ENCODE assay signal across 13 cellular contexts in the genomic region with DNA sequence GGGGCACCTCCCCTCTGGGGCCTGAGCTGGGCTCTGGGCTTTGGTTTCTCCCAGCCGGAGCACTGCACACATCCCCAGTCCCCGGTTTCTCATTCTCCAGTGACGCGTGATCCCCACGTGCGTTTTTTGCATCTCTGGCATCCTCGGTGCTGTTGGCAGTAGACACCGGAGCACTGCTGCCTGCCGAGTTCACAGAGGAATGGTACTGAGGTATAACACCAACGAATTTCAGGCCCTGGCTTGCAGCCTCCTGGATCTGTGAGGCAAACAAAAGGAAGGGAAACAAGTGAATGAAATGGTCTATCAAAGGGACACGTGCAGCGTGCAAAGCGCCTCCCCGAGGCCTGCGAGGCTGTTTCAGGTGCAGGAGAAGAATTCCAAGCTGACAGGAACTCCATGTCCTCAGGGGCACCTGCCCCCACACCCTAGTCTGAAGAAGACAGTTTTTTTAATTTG.
DNase-seq lines count a peak whose midpoint lies in the region; ATAC-seq and TF ChIP-seq lines count a peak whose summit lies in the region.
"Had no signal": no experiment of that assay in that cellular context is flagged by ENCODE, and none has a peak within 500 bp of the region (broad histone marks: within the 10 kb centered on the region; RNA-seq: fewer than 3 reads in every experiment).

No MANE protein-coding gene starts in this region.

- no peak overlapping the region for H4K91ac ChIP-seq in IMR-90 (ENCODE audit: insufficient read depth, low read depth, low read length)

- peaks cover 6% of the 10 kb centered on the region; the same call in 1 of the 2 replicates for H3K9me3 ChIP-seq in IMR-90 (ENCODE audit: control insufficient read depth, insufficient read depth, low read length)
- H3K9me3 ChIP-seq in BE2C: no peaks in the 10 kb centered on the region

- BruUV-seq in IMR-90 (replicated peaks; lab: Mats Ljungman, UMichigan): no TSS peak

- CTCF ChIA-PET in IMR-90 (lab: Yijun Ruan, JAX): no interaction called here

- in situ Hi-C loops in IMR-90 (cut with MboI; ENCODE audit: low sequenced_read_pairs): no loop called here

- no peak overlapping the region; the same call in 1 of the 2 replicates for H3K27ac ChIP-seq in IMR-90 (ENCODE audit: insufficient read depth, low read length)
- H3K27ac ChIP-seq: coronary artery had no signal

- no peak overlapping the region for H3K23ac ChIP-seq in IMR-90 (ENCODE audit: low read depth, low read length)

- dilution Hi-C loops in IMR-90 (cut with HindIII; ENCODE audit: low sequenced_read_pairs, unreplicated experiment): no loop called here

- peak overlapping the region; percentile 1; the same call in 1 of the 2 replicates for H3K4ac ChIP-seq in IMR-90 (ENCODE audit: low read depth, low read length)

- peak overlapping the region; percentile 2 for H2BK5ac ChIP-seq in IMR-90 (ENCODE audit: low read depth, low read length, poor library complexity, severe bottlenecking)

- peak overlapping the region; percentile 5; the same call in 1 of the 2 replicates for H2BK120ac ChIP-seq in IMR-90 (ENCODE audit: low read depth, low read length)

- peak overlapping the region; percentile 67; the same call in 1 of the 2 replicates for H2AK5ac ChIP-seq in IMR-90 (ENCODE audit: low read depth, low read length)

- peak overlapping the region; percentile 64; the same call in 1 of the 2 replicates for H4K5ac ChIP-seq in IMR-90 (ENCODE audit: low read depth, low read length)

- peaks cover 28 to 52% of the 10 kb centered on the region in 2 experiments for H3K79me1 ChIP-seq in IMR-90 (ENCODE audit: low read depth in 1 of 2, low read length in 2 of 2)

- H4K20me1 ChIP-seq in IMR-90 (ENCODE audit: insufficient read depth, low read length): peaks cover 7% of the 10 kb centered on the region; the same call in 1 of the 2 replicates

- intact Hi-C loops in IMR-90 (cut with micrococcal nuclease) (no loop called here), natural killer cell (cut with micrococcal nuclease) (no loop called here)

- peak overlapping the region; percentile 56 for H3K27ac Mint-ChIP-seq in T-helper 2 cell treated with Interferon-gamma antibody and Interleukin-4, amounts not matched to agents 5 μg/mL and 100 μg/mL, for 36 hours
- H3K27ac Mint-ChIP-seq in activated naive CD8-positive, alpha-beta T cell treated with anti-CD3 and anti-CD28 coated beads, Interleukin-2, amount 50 U/mL, for 24 hours: peak overlapping the region; percentile 83
- H3K27ac Mint-ChIP-seq in natural killer cell: peak overlapping the region; percentile 85 to 86
- H3K27ac Mint-ChIP-seq: type B pancreatic cell had no signal

- no peak overlapping the region for H3K4me2 ChIP-seq in IMR-90 (ENCODE audit: low read depth, low read length)

- TF ChIP-seq CTCF in IMR-90 (conservative IDR thresholded peaks at IDR 0.05; ENCODE audit: low read depth, low read length) (no peak), natural killer cell (IDR thresholded peaks at IDR 0.05) (no peak), BE2C (IDR thresholded peaks at IDR 0.05; ENCODE audit: low read depth, low read length) (no peak)

- TF ChIP-seq POLR2A in IMR-90 (IDR thresholded peaks at IDR 0.05; ENCODE audit: low read depth, low read length): no peak

- H3K56ac ChIP-seq in IMR-90 (ENCODE audit: extremely low read depth, insufficient read depth, low read length): no peak overlapping the region

- 89% methylated on average over 9 of the region's 15 CpGs; no CpG with 5 or more reads in 1 of the 2 experiments for WGBS in IMR-90 (ENCODE audit: extremely low coverage in 2 of 2, insufficient read length in 1 of 2), 2 experiments

- H3K4me3 ChIP-seq in IMR-90 (ENCODE audit: insufficient read depth, low read depth, low read length) (no peak overlapping the region), BE2C (ENCODE audit: low read depth, low read length) (no peak overlapping the region)
- H3K4me3 ChIP-seq: coronary artery had no signal

- POLR2A ChIA-PET in IMR-90 (lab: Charles Lee; ENCODE audit: unreplicated experiment): no interaction called here

- ATAC-seq in IMR-90 (ENCODE audit: low read depth) (no peak), natural killer cell (peak in 1 of 3 donors; percentile 6)
- no peak for ATAC-seq in activated naive CD8-positive, alpha-beta T cell treated with anti-CD3 and anti-CD28 coated beads, Interleukin-2, amount 50 U/mL, for 24 hours

- H2BK15ac ChIP-seq in IMR-90 (ENCODE audit: low read depth, low read length): no peak overlapping the region

- H3K36me3 ChIP-seq in IMR-90 (ENCODE audit: control insufficient read depth, insufficient read depth, low read length) (peaks cover 33% of the 10 kb centered on the region), BE2C (no peaks in the 10 kb centered on the region)

- H3K27me3 ChIP-seq in IMR-90 (ENCODE audit: control insufficient read depth, insufficient read depth, low read length): no peaks in the 10 kb centered on the region
- no peaks in the 10 kb centered on the region for H3K27me3 ChIP-seq in BE2C

- 0 out of 2 replicates have a peak overlapping the region, but pooled peaks have one; percentile 20 for H2BK20ac ChIP-seq in IMR-90 (ENCODE audit: low read depth, low read length)

- no peak for DNase-seq in T-helper 2 cell treated with Interferon-gamma antibody and Interleukin-4, amounts not matched to agents 5 μg/mL and 100 μg/mL, for 36 hours (ENCODE audit: low spot score)
- DNase-seq in T-helper 2 cell: no peak
- DNase-seq in IMR-90: no peak
- no peak for DNase-seq in activated naive CD8-positive, alpha-beta T cell treated with anti-CD3 and anti-CD28 coated beads, Interleukin-2, amount 50 U/mL, for 24 hours
- no peak for DNase-seq in natural killer cell
- DNase-seq in GM03348 (ENCODE audit: low spot score): no peak
- no peak for DNase-seq in DMS114 treated with DMSO at 0.1 percent for 48 hours (lab: John Stamatoyannopoulos, UW; ENCODE audit: unreplicated experiment)
- no peak for DNase-seq in BE2C
- DNase-seq: 8988T, DMS153, NCI-H2107 had no signal

- peak overlapping the region; percentile 58 for H2AK9ac ChIP-seq in IMR-90 (replicated peaks; ENCODE audit: low read depth, low read length, poor library complexity)

- H3K9me3 Mint-ChIP-seq in T-helper 2 cell treated with Interferon-gamma antibody and Interleukin-4, amounts not matched to agents 5 μg/mL and 100 μg/mL, for 36 hours: peaks cover 26% of the 10 kb centered on the region
- H3K9me3 Mint-ChIP-seq in activated naive CD8-positive, alpha-beta T cell treated with anti-CD3 and anti-CD28 coated beads, Interleukin-2, amount 50 U/mL, for 24 hours: peaks cover 9% of the 10 kb centered on the region
- no peaks in the 10 kb centered on the region for H3K9me3 Mint-ChIP-seq in natural killer cell
- H3K9me3 Mint-ChIP-seq: type B pancreatic cell had no signal

- H3K4me1 ChIP-seq in IMR-90 (ENCODE audit: control insufficient read depth, insufficient read depth, low read length) (peaks cover 20% of the 10 kb centered on the region), BE2C (no peaks in the 10 kb centered on the region)

- H3K14ac ChIP-seq in IMR-90 (replicated peaks; ENCODE audit: low read depth, low read length): no peak overlapping the region; the same call in 1 of the 2 replicates

- H3K9ac ChIP-seq in IMR-90 (ENCODE audit: low read depth, low read length): no peak overlapping the region

- H3K4me1 Mint-ChIP-seq in T-helper 2 cell treated with Interferon-gamma antibody and Interleukin-4, amounts not matched to agents 5 μg/mL and 100 μg/mL, for 36 hours (ENCODE audit: low read depth): peaks cover 59% of the 10 kb centered on the region
- peaks cover 93% of the 10 kb centered on the region for H3K4me1 Mint-ChIP-seq in activated naive CD8-positive, alpha-beta T cell treated with anti-CD3 and anti-CD28 coated beads, Interleukin-2, amount 50 U/mL, for 24 hours
- H3K4me1 Mint-ChIP-seq in natural killer cell: peaks cover 68 to 77% of the 10 kb centered on the region in 2 donors

- H3K9me1 ChIP-seq in IMR-90 (ENCODE audit: insufficient read depth, low read length): peaks cover 22% of the 10 kb centered on the region

- H3K4me3 Mint-ChIP-seq in T-helper 2 cell treated with Interferon-gamma antibody and Interleukin-4, amounts not matched to agents 5 μg/mL and 100 μg/mL, for 36 hours: peak overlapping the region; percentile 28
- peak overlapping the region; percentile 40 for H3K4me3 Mint-ChIP-seq in activated naive CD8-positive, alpha-beta T cell treated with anti-CD3 and anti-CD28 coated beads, Interleukin-2, amount 50 U/mL, for 24 hours
- peak overlapping the region; percentile 76 for H3K4me3 Mint-ChIP-seq in natural killer cell
- H3K4me3 Mint-ChIP-seq: type B pancreatic cell had no signal

- H3K27me3 Mint-ChIP-seq in T-helper 2 cell treated with Interferon-gamma antibody and Interleukin-4, amounts not matched to agents 5 μg/mL and 100 μg/mL, for 36 hours (ENCODE audit: low read depth): no peaks in the 10 kb centered on the region
- no peaks in the 10 kb centered on the region for H3K27me3 Mint-ChIP-seq in activated naive CD8-positive, alpha-beta T cell treated with anti-CD3 and anti-CD28 coated beads, Interleukin-2, amount 50 U/mL, for 24 hours
- H3K27me3 Mint-ChIP-seq in natural killer cell (ENCODE audit: low read depth in 2 of 2): no peaks in the 10 kb centered on the region
- H3K27me3 Mint-ChIP-seq: type B pancreatic cell had no signal

- H2AFZ ChIP-seq in IMR-90 (replicated peaks; ENCODE audit: low read length, poor library complexity): no peak overlapping the region

- H3K36me3 Mint-ChIP-seq in T-helper 2 cell treated with Interferon-gamma antibody and Interleukin-4, amounts not matched to agents 5 μg/mL and 100 μg/mL, for 36 hours (ENCODE audit: low read depth): peaks cover 79% of the 10 kb centered on the region
- H3K36me3 Mint-ChIP-seq in activated naive CD8-positive, alpha-beta T cell treated with anti-CD3 and anti-CD28 coated beads, Interleukin-2, amount 50 U/mL, for 24 hours (ENCODE audit: low read depth): peaks cover 91% of the 10 kb centered on the region
- H3K36me3 Mint-ChIP-seq in natural killer cell: no peaks in the 10 kb centered on the region
- H3K36me3 Mint-ChIP-seq: type B pancreatic cell had no signal

- TF ChIP-seq RAD21 in IMR-90 (IDR thresholded peaks at IDR 0.05; ENCODE audit: low read length): no peak

- H4K8ac ChIP-seq in IMR-90 (ENCODE audit: low read depth in 2 of 2, low read length in 2 of 2): no peak overlapping the region

- H3K18ac ChIP-seq in IMR-90 (ENCODE audit: low read depth, low read length): peak overlapping the region; percentile 0; the same call in 1 of the 2 replicates

TF ChIP-seq in IMR-90, 13 proteins besides CTCF, POLR2A, EP300 and RAD21 (continues in another document):
- TF ChIP-seq SMC3 (IDR thresholded peaks at IDR 0.05; ENCODE audit: low read depth, low read length) (no peak), BHLHE40 (IDR thresholded peaks at IDR 0.05; ENCODE audit: low read depth, low read length) (no peak)
- TF ChIP-seq, protein P1, sequence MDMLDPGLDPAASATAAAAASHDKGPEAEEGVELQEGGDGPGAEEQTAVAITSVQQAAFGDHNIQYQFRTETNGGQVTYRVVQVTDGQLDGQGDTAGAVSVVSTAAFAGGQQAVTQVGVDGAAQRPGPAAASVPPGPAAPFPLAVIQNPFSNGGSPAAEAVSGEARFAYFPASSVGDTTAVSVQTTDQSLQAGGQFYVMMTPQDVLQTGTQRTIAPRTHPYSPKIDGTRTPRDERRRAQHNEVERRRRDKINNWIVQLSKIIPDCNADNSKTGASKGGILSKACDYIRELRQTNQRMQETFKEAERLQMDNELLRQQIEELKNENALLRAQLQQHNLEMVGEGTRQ (IDR thresholded peaks at IDR 0.05; ENCODE audit: low read depth, low read length): no peak
